ENCODE assay signal across 12 cellular contexts in the genomic region with DNA sequence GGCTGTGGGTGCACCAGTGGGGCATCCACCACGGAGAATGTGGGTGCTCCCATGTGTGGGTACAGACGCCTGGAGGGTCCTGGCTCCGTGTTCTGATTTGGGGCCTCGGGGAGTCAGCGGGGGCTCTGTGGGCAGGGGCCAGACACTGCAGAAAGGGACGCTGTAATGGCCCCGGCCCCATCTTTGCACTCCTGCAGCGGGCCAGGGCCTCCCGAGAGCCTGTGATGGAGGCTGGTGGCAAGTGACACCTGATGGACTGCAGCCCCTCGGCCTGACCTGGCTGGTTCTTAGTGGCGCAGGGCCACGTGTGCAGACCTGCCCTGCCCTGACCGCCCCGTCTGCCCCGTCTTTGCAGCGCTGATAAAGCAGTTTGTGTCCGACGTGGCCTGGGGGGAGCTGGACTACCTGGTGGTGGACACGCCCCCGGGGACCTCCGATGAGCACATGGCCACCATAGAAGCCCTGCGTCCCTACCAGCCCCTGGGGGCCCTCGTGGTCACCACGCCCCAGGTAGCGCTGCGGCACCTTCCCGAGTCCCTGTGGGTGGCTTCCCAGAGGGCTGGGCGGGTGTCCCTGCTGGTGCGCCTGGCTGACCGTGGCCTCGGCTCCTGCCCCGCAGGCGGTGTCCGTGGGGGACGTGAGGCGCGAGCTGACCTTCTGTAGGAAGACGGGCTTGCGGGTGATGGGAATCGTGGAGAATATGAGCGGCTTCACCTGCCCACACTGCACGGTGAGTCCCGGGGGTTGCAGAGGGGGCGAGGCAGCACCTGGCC. TPM values are rescaled to one million over a fixed set of nuclear protein-coding genes. Genes with fewer than 3 reads are reported as not detected.
DNase-seq lines count a peak whose midpoint lies in the region; ATAC-seq and TF ChIP-seq lines count a peak whose summit lies in the region.
"Had no signal": no experiment of that assay in that cellular context is flagged by ENCODE, and none has a peak within 500 bp of the region (broad histone marks: within the 10 kb centered on the region; RNA-seq: fewer than 3 reads in every experiment).

No MANE protein-coding gene starts in this region.

- TF ChIP-seq CTCF in chondrocyte (IDR thresholded peaks at IDR 0.05) (no peak), left lung (IDR thresholded peaks at IDR 0.05) (no peak)

- no peaks in the 10 kb centered on the region for H3K27me3 ChIP-seq in left lung

- intact Hi-C loops in left lung (cut with DNase I): no loop called here

- H3K9me3 ChIP-seq in left lung: no peaks in the 10 kb centered on the region
- H3K9me3 ChIP-seq: mucosa of descending colon had no signal

- no peak overlapping the region for H3K4me3 ChIP-seq in left lung
- H3K4me3 ChIP-seq: mucosa of descending colon had no signal

- H3K4me3 Mint-ChIP-seq in chondrocyte (ENCODE audit: unreplicated experiment): no peak overlapping the region

- H3K27ac ChIP-seq in left lung: no peak overlapping the region
- H3K27ac ChIP-seq: parathyroid adenoma had no signal

- ATAC-seq in left lung: no peak
- ATAC-seq: mucosa of descending colon, SK-N-SH treated with all-trans-retinoic acid at 6 μM for 48 hours had no signal

- H3K36me3 Mint-ChIP-seq in chondrocyte (ENCODE audit: low read depth): peaks cover 2% of the 10 kb centered on the region

- H3K4me1 ChIP-seq in left lung: peaks cover 0 to 27% of the 10 kb centered on the region in 2 donors
- H3K4me1 ChIP-seq: parathyroid adenoma had no signal

- no peaks in the 10 kb centered on the region for H3K27me3 Mint-ChIP-seq in chondrocyte (ENCODE audit: low read depth)

- H3K27ac Mint-ChIP-seq in chondrocyte (ENCODE audit: unreplicated experiment): no peak overlapping the region

- peaks cover 0 to 70% of the 10 kb centered on the region in 2 donors for H3K36me3 ChIP-seq in left lung

- DNase-seq in chondrocyte (ENCODE audit: low spot score): peak; percentile 91
- peak; percentile 27 to 63 for DNase-seq in left lung
- no peak for DNase-seq in DMS153 treated with DMSO at 0.1 percent for 48 hours (lab: John Stamatoyannopoulos, UW; ENCODE audit: unreplicated experiment)
- DNase-seq in H4 (ENCODE audit: low spot score): no peak
- DNase-seq: C1 segment of cervical spinal cord, NCI-H1694 treated with DMSO at 0.1 percent for 48 hours, NCI-H510A had no signal

- no peaks in the 10 kb centered on the region for H3K9me3 Mint-ChIP-seq in chondrocyte (ENCODE audit: low read depth)

- H3K4me1 Mint-ChIP-seq in chondrocyte (ENCODE audit: low read depth): peaks cover 10% of the 10 kb centered on the region

RNA-seq across cellular contexts. Expression of gene NUBP2, which starts 4.7 kb away (rescaled TPM):
- total RNA-seq in chondrocyte (36.5 to 46.0 TPM (median 40.7 TPM) in 3 replicates), left lung (10 to 100 TPM; 44.0 to 47.9 TPM)
- total RNA-seq in H4 (2014; rRNA removed; shearing (Covaris generic)): 38.9 and 112 TPM in 2 replicates

RNA-seq across cellular contexts. Expression of gene SPSB3, which starts 5.1 kb away (rescaled TPM):
- total RNA-seq in chondrocyte (30.8 to 32.1 TPM (median 31.5 TPM) in 3 replicates), left lung (10 to 100 TPM; 30.5 to 36.2 TPM)
- total RNA-seq in H4 (2014; rRNA removed; shearing (Covaris generic)): 20.1 and 23.9 TPM in 2 replicates

RNA-seq across cellular contexts. Expression of gene IGFALS, which starts 6.0 kb away (rescaled TPM):
- total RNA-seq in chondrocyte: 0.12 to 0.31 TPM in 2 of 3 replicates, not detected in the other
- 1 to 10 TPM in 1 of 2 donors, under 1 TPM in 1; 0.37 to 2.2 TPM for total RNA-seq in left lung
- not detected in 2 replicates for total RNA-seq in H4 (2014; rRNA removed; shearing (Covaris generic))
- total RNA-seq: glomerular endothelial cell, temporal lobe had no signal

RNA-seq across cellular contexts. Expression of gene MRPS34, which starts 14.6 kb away (rescaled TPM):
- 54.5 to 78.7 TPM (median 60.4 TPM) in 3 replicates for total RNA-seq in chondrocyte
- 10 to 100 TPM; 72.5 to 91.5 TPM for total RNA-seq in left lung
- total RNA-seq in H4 (2014; rRNA removed; shearing (Covaris generic)): 114 and 125 TPM in 2 replicates

RNA-seq across cellular contexts. Expression of gene EME2, which starts 14.9 kb away (rescaled TPM):
- total RNA-seq in chondrocyte (16.9 to 28.4 TPM (median 19.7 TPM) in 3 replicates), left lung (10 to 100 TPM; 19.2 to 25.3 TPM)
- total RNA-seq in H4 (2014; rRNA removed; shearing (Covaris generic)): 0.90 and 1.2 TPM in 2 replicates

Comparison
In these comparisons a context has a peak if more than half of its experiments do, and no peak if none do; other contexts are left out.
1. DNase-seq: peak in chondrocyte (single experiment) and left lung (2 of 2); none in DMS153 treated with DMSO at 0.1 percent for 48 hours (single experiment) and H4 (single experiment).